8 cellular contexts compared by ENCODE assay signal in the genomic region with DNA sequence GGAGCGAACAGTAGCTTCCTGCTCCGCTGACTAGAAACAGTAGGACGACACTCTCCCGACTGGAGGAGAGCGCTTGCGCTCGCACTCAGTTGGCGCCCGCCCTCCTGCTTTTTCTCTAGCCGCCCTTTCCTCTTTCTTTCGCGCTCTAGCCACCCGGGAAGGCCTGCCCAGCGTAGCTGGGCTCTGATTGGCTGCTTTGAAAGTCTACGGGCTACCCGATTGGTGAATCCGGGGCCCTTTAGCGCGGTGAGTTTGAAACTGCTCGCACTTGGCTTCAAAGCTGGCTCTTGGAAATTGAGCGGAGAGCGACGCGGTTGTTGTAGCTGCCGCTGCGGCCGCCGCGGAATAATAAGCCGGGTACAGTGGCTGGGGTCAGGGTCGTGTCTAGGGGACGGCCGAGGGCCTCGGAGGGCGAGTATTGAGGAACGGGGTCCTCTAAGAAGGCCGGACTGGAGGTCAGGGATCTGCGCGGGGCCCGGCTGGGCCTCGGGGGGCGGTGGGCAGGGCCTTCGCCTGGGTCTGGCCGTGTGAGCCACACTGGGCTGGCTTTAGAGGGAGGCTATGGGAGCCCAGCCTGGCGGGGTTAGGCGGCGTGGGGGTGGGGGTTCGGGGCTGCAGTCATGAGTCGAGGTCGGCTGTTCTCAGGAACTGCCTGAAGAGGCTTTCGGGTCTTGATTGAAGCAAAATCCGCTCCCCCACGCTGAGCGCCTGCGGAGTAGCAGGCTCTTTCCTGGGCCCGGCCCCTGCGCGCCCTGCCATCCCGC. TPM values are rescaled to one million over a fixed set of nuclear protein-coding genes. Genes with fewer than 3 reads are reported as not detected.
DNase-seq lines count a peak whose midpoint lies in the region; ATAC-seq and TF ChIP-seq lines count a peak whose summit lies in the region.

A gene (plus strand): TSS at position 265 of the 764 bp plus-strand sequence. CDS start 1,688 bp downstream, outside the sequence.

- no peaks in the 10 kb centered on the region for H3K9me2 ChIP-seq in Karpas-422 (replicated peaks; ENCODE audit: insufficient read depth, low read length)

- POLR2A ChIA-PET in naive thymus-derived CD4-positive, alpha-beta T cell (lab: Charles Lee), result interaction anchor here (1.1 to 1.6 kb wide), 4 partner anchors 11 to 125 kb away, joined by 3 to 6 read pairs (median 4); no protein-coding TSS in a partner anchor

- H3K27ac ChIP-seq in DND-41 (ENCODE audit: low read length), result peak within 1 kb of the TSS; percentile 97
- H3K27ac ChIP-seq in Karpas-422 (ENCODE audit: low read length), result peak within 1 kb of the TSS; percentile 85
- peak within 1 kb of the TSS; percentile 55 for H3K27ac ChIP-seq in naive thymus-derived CD4-positive, alpha-beta T cell (ENCODE audit: low read depth, low read length)

- peak within 1 kb of the TSS; percentile 93 to 98 (median 96) for H3K4me3 Mint-ChIP-seq in naive thymus-derived CD4-positive, alpha-beta T cell
- peak within 1 kb of the TSS; percentile 97 to 100 for H3K4me3 Mint-ChIP-seq in stimulated activated naive B cell treated with anti-CD40 and anti-IgM and Interleukin-4, amounts not matched to agents 10 μg/mL and 1 μg/mL and 100 μg/mL, for 72 hours

- DNase-seq in DND-41, result peak; percentile 99
- DNase-seq in Karpas-422, result peak; percentile 99
- peak; percentile 98 for DNase-seq in RKO (ENCODE audit: low spot score)
- DNase-seq in activated T-helper 1 cell treated with Interleukin-2 at 50 U/mL for 16 hours (ENCODE audit: low read depth), result peak; percentile 87
- DNase-seq in fibroblast of gingiva (ENCODE audit: low read depth), result peak; percentile 99
- DNase-seq in naive thymus-derived CD4-positive, alpha-beta T cell, result peak; percentile 80 to 96 (median 92)
- peak; percentile 98 for DNase-seq in stimulated activated naive B cell treated with anti-CD40 and anti-IgM and Interleukin-4, amounts not matched to agents 10 μg/mL and 1 μg/mL and 100 μg/mL, for 72 hours

- ATAC-seq in DND-41 (ENCODE audit: insufficient read depth, low read depth) (peak; percentile 95), GM21825 (IDR thresholded peaks at IDR 0.05; ENCODE audit: unreplicated experiment) (peak; percentile 97)
- ATAC-seq in naive thymus-derived CD4-positive, alpha-beta T cell, result peak; percentile 99
- peak; percentile 99 for ATAC-seq in stimulated activated naive B cell treated with anti-CD40 and anti-IgM and Interleukin-4, amounts not matched to agents 10 μg/mL and 1 μg/mL and 100 μg/mL, for 72 hours (replicated peaks)

- peak within 1 kb of the TSS; percentile 97 for H3K9ac ChIP-seq in DND-41 (ENCODE audit: low read depth, low read length)
- H3K9ac ChIP-seq in Karpas-422 (ENCODE audit: low read length), result peak within 1 kb of the TSS; percentile 88

- H4K20me1 ChIP-seq in DND-41 (ENCODE audit: insufficient read depth, low read length) (peaks cover 37% of the 10 kb centered on the region), Karpas-422 (ENCODE audit: insufficient read depth, low read depth, low read length) (no peaks in the 10 kb centered on the region)

- no peak for TF ChIP-seq CTCF in DND-41 (IDR thresholded peaks at IDR 0.05; ENCODE audit: borderline replicate concordance, extremely low read depth, low read length, poor library complexity, severe bottlenecking)

- peaks cover 0 to 3% (median 0%) of the 10 kb centered on the region in 5 donors for H3K27me3 Mint-ChIP-seq in naive thymus-derived CD4-positive, alpha-beta T cell
- H3K27me3 Mint-ChIP-seq in stimulated activated naive B cell treated with anti-CD40 and anti-IgM and Interleukin-4, amounts not matched to agents 10 μg/mL and 1 μg/mL and 100 μg/mL, for 72 hours, result no peaks in the 10 kb centered on the region

- CTCF ChIA-PET in naive thymus-derived CD4-positive, alpha-beta T cell (lab: Charles Lee), result interaction anchor here (0.6 to 0.9 kb wide), 3 partner anchors 10 to 1989 kb away, joined by 3 to 5 read pairs (median 3); no protein-coding TSS in a partner anchor

- H3K9me3 ChIP-seq in DND-41 (ENCODE audit: insufficient read depth, low read length, severe bottlenecking) (no peaks in the 10 kb centered on the region), Karpas-422 (ENCODE audit: low read length) (no peaks in the 10 kb centered on the region)
- no peaks in the 10 kb centered on the region for H3K9me3 ChIP-seq in naive thymus-derived CD4-positive, alpha-beta T cell (ENCODE audit: control insufficient read depth in 2 of 3, low read length in 3 of 3)

- H3K4me1 ChIP-seq in DND-41 (ENCODE audit: insufficient read depth, low read length) (peaks cover 43% of the 10 kb centered on the region), Karpas-422 (ENCODE audit: low read length) (peaks cover 41% of the 10 kb centered on the region)
- no peaks in the 10 kb centered on the region for H3K4me1 ChIP-seq in naive thymus-derived CD4-positive, alpha-beta T cell (ENCODE audit: control insufficient read depth in 2 of 2, insufficient read depth in 2 of 2, low read length in 2 of 2)

- intact Hi-C loops in naive thymus-derived CD4-positive, alpha-beta T cell (cut with micrococcal nuclease), result loop anchor here (1.0 to 10.0 kb wide), 8 partner anchors 9 to 1090 kb away; a partner anchor contains a TSS

- H3K79me2 ChIP-seq in DND-41 (ENCODE audit: insufficient read depth, low read length), result peaks cover 53% of the 10 kb centered on the region
- peaks cover 51% of the 10 kb centered on the region for H3K79me2 ChIP-seq in Karpas-422 (ENCODE audit: low read length)

- peak within 1 kb of the TSS; percentile 87 for H3K4me2 ChIP-seq in DND-41 (ENCODE audit: insufficient read depth, low read length)
- H3K4me2 ChIP-seq in Karpas-422 (ENCODE audit: low read depth, low read length, poor library complexity, severe bottlenecking), result peak within 1 kb of the TSS; percentile 73

- H3K9me3 Mint-ChIP-seq in naive thymus-derived CD4-positive, alpha-beta T cell, result no peaks in the 10 kb centered on the region
- no peaks in the 10 kb centered on the region for H3K9me3 Mint-ChIP-seq in stimulated activated naive B cell treated with anti-CD40 and anti-IgM and Interleukin-4, amounts not matched to agents 10 μg/mL and 1 μg/mL and 100 μg/mL, for 72 hours

- H3K36me3 ChIP-seq in DND-41 (ENCODE audit: insufficient read depth, low read length) (peaks cover 41% of the 10 kb centered on the region), Karpas-422 (ENCODE audit: insufficient read depth, low read length) (peaks cover 34% of the 10 kb centered on the region)
- no peaks in the 10 kb centered on the region for H3K36me3 ChIP-seq in naive thymus-derived CD4-positive, alpha-beta T cell (ENCODE audit: control insufficient read depth in 2 of 3, insufficient read depth in 3 of 3, low read length in 3 of 3)

- H3K4me3 ChIP-seq in DND-41 (ENCODE audit: low read depth in 1 of 2, low read length in 2 of 2) (peak within 1 kb of the TSS; percentile 90 to 98), Karpas-422 (ENCODE audit: low read length) (peak within 1 kb of the TSS; percentile 86)
- H3K4me3 ChIP-seq in naive thymus-derived CD4-positive, alpha-beta T cell (ENCODE audit: low read length), result peak within 1 kb of the TSS; percentile 80

- H3K4me1 Mint-ChIP-seq in naive thymus-derived CD4-positive, alpha-beta T cell, result peaks cover 6 to 39% (median 15%) of the 10 kb centered on the region in 7 donors
- H3K4me1 Mint-ChIP-seq in stimulated activated naive B cell treated with anti-CD40 and anti-IgM and Interleukin-4, amounts not matched to agents 10 μg/mL and 1 μg/mL and 100 μg/mL, for 72 hours, result peaks cover 0 to 2% of the 10 kb centered on the region in 2 donors

- peaks cover 0 to 10% (median 0%) of the 10 kb centered on the region in 5 donors for H3K36me3 Mint-ChIP-seq in naive thymus-derived CD4-positive, alpha-beta T cell
- no peaks in the 10 kb centered on the region for H3K36me3 Mint-ChIP-seq in stimulated activated naive B cell treated with anti-CD40 and anti-IgM and Interleukin-4, amounts not matched to agents 10 μg/mL and 1 μg/mL and 100 μg/mL, for 72 hours

- H3K27ac Mint-ChIP-seq in naive thymus-derived CD4-positive, alpha-beta T cell, result peak within 1 kb of the TSS; percentile 1 to 97 (median 80)
- H3K27ac Mint-ChIP-seq in stimulated activated naive B cell treated with anti-CD40 and anti-IgM and Interleukin-4, amounts not matched to agents 10 μg/mL and 1 μg/mL and 100 μg/mL, for 72 hours, result peak within 1 kb of the TSS; percentile 93

- no peaks in the 10 kb centered on the region for H3K27me3 ChIP-seq in DND-41 (ENCODE audit: insufficient read depth, low read length, poor library complexity)
- H3K27me3 ChIP-seq in Karpas-422 (ENCODE audit: low read length), result no peaks in the 10 kb centered on the region
- H3K27me3 ChIP-seq in naive thymus-derived CD4-positive, alpha-beta T cell (ENCODE audit: control insufficient read depth in 2 of 2, insufficient read depth in 2 of 2, low read length in 2 of 2), result no peaks in the 10 kb centered on the region

- H2AFZ ChIP-seq in DND-41 (ENCODE audit: low read depth, low read length) (peak within 1 kb of the TSS; percentile 76), Karpas-422 (ENCODE audit: low read length) (peak within 1 kb of the TSS; percentile 97)

RNA-seq across cellular contexts. Expression of the gene that starts here (rescaled TPM):
- total RNA-seq in Karpas-422 (2014; rRNA removed; shearing (Covaris generic); ENCODE audit: low replicate concordance), result 54.4 and 129 TPM in 2 replicates
- 10 to 100 TPM in 1 of 5 experiments, 1 to 10 TPM in 2, under 1 TPM in 2; 0.50 to 90.7 (median 1.1) TPM for total RNA-seq in naive thymus-derived CD4-positive, alpha-beta T cell
- 1 to 10 TPM in 1 of 2 donors, under 1 TPM in 1; 0.15 to 1.5 TPM for polyA plus RNA-seq in naive thymus-derived CD4-positive, alpha-beta T cell

Comparison
In these comparisons a context has a peak if more than half of its experiments do, and no peak if none do; other contexts are left out.
1. Peak in every context shown above with its lines: DNase-seq, ATAC-seq, H3K4me3 ChIP-seq and H3K27ac ChIP-seq.